ENCODE assay signal across 1 cellular context in the genomic region with DNA sequence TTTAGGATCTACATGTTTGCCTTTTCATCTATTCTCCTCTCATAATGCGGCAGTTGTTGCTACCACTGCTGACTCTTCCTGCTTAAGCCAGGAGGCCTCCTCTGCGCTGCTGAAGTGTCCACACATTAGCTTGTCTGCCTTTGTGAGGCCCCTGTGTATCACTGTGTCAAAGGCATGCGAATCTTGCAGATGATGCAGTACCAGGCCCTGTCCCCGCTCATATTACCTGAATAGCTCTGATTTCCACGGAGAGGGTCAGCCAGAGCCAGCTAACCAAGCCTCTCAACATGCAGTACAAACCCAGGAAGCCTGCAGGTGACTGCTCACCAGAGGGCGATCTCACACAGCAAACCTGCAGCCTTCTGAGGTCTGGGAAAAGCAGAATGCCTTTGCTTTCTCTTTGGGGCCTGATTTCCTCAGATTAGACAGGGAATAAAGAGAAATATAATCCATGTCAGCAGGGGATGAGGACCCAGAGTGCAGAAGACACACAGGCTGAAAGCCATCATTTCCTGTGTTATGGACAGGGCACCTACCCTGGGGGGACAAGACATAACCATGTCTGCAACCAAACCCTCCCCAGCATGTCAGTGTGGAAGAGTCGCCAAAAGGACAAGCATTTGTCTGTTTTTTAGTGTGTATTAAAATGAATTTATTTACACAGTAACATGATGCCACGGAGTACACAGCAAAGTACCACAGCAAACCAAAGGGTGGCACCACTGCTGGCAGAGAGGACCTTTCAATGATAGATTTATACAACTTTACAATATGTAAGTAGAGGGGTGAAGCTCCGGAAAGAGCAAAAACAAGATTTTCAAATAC.
TF ChIP-seq lines count a peak whose summit lies in the region.

No MANE protein-coding gene starts in this region.

TF ChIP-seq in WTC11, 78 proteins besides CTCF, POLR2A, EP300 and RAD21 (continued from another document):
- TF ChIP-seq, protein P1, sequence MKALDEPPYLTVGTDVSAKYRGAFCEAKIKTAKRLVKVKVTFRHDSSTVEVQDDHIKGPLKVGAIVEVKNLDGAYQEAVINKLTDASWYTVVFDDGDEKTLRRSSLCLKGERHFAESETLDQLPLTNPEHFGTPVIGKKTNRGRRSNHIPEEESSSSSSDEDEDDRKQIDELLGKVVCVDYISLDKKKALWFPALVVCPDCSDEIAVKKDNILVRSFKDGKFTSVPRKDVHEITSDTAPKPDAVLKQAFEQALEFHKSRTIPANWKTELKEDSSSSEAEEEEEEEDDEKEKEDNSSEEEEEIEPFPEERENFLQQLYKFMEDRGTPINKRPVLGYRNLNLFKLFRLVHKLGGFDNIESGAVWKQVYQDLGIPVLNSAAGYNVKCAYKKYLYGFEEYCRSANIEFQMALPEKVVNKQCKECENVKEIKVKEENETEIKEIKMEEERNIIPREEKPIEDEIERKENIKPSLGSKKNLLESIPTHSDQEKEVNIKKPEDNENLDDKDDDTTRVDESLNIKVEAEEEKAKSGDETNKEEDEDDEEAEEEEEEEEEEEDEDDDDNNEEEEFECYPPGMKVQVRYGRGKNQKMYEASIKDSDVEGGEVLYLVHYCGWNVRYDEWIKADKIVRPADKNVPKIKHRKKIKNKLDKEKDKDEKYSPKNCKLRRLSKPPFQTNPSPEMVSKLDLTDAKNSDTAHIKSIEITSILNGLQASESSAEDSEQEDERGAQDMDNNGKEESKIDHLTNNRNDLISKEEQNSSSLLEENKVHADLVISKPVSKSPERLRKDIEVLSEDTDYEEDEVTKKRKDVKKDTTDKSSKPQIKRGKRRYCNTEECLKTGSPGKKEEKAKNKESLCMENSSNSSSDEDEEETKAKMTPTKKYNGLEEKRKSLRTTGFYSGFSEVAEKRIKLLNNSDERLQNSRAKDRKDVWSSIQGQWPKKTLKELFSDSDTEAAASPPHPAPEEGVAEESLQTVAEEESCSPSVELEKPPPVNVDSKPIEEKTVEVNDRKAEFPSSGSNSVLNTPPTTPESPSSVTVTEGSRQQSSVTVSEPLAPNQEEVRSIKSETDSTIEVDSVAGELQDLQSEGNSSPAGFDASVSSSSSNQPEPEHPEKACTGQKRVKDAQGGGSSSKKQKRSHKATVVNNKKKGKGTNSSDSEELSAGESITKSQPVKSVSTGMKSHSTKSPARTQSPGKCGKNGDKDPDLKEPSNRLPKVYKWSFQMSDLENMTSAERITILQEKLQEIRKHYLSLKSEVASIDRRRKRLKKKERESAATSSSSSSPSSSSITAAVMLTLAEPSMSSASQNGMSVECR (CRISPR knock-in tag; IDR thresholded peaks at IDR 0.05; ENCODE audit: borderline replicate concordance): no peak
- TF ChIP-seq ZNF263 (CRISPR knock-in tag; IDR thresholded peaks at IDR 0.05; ENCODE audit: low read depth): no peak
- TF ChIP-seq NR2C2 (CRISPR knock-in tag; IDR thresholded peaks at IDR 0.05): no peak
